9 cellular contexts compared by ENCODE assay signal in genomic region chr17:61862105-61862574, GRCh38. TPM values are rescaled to one million over a fixed set of nuclear protein-coding genes. Genes with fewer than 3 reads are reported as not detected.
A peak's percentile ranks its signal among the peaks of the same experiment; 100 is the strongest.
DNase-seq lines count a peak whose midpoint lies in the region; ATAC-seq and TF ChIP-seq lines count a peak whose summit lies in the region.
"Had no signal": no experiment of that assay in that cellular context is flagged by ENCODE, and none has a peak within 500 bp of the region (broad histone marks: within the 10 kb centered on the region; RNA-seq: fewer than 3 reads in every experiment).

No MANE protein-coding gene starts in this region.

- H3K4me1 ChIP-seq in ACC112 (ENCODE audit: control insufficient read depth, insufficient read depth, low read length, unreplicated experiment) (peaks cover 31% of the 10 kb centered on the region), psoas muscle (peaks cover 9% of the 10 kb centered on the region)

- 30 to 31% (median 30%) methylated on average over 1 of the region's 1 CpG for WGBS in psoas muscle, 3 donors

- H3K36me3 ChIP-seq in ACC112 (ENCODE audit: insufficient read depth, low read length) = no peaks in the 10 kb centered on the region
- peaks cover 0 to 11% of the 10 kb centered on the region in 2 donors for H3K36me3 ChIP-seq in psoas muscle (ENCODE audit: insufficient read depth in 1 of 2, low read depth in 1 of 2)

- ATAC-seq in SK-N-SH treated with all-trans-retinoic acid at 6 μM for 48 hours (peak; percentile 25; the same call in 2 of the 3 replicates), HG02588 (IDR thresholded peaks at IDR 0.05; ENCODE audit: unreplicated experiment) (no peak), HG02938 (IDR thresholded peaks at IDR 0.05; ENCODE audit: unreplicated experiment) (no peak), psoas muscle (no peak)

- peaks cover 28% of the 10 kb centered on the region for H3K79me2 ChIP-seq in ACC112 (ENCODE audit: control insufficient read depth, insufficient read depth, low read length, unreplicated experiment)

- H2AFZ ChIP-seq in ACC112 (ENCODE audit: low read length, unreplicated experiment) = peak overlapping the region; percentile 26

- DNase-seq in H4 (ENCODE audit: low spot score) (peak; percentile 18), foreskin fibroblast (peak in 1 of 2 donors; percentile 38), GM13976 (ENCODE audit: low spot score) (no peak), psoas muscle (no peak)
- DNase-seq: left ventricle myocardium superior had no signal

- peak overlapping the region; percentile 79 for H3K27ac ChIP-seq in ACC112 (ENCODE audit: low read depth, low read length)
- H3K27ac ChIP-seq in psoas muscle = no peak overlapping the region

- no peaks in the 10 kb centered on the region for H3K9me3 ChIP-seq in psoas muscle

- TF ChIP-seq CTCF in foreskin fibroblast (IDR thresholded peaks at IDR 0.05; ENCODE audit: low read depth, low read length) (no peak), GM13976 (IDR thresholded peaks at IDR 0.05; ENCODE audit: borderline replicate concordance, control extremely low read depth, extremely low read depth, insufficient read depth, missing control alignments) (no peak), psoas muscle (IDR thresholded peaks at IDR 0.05) (no peak)

- in situ Hi-C loops in GM13976 (cut with MboI; ENCODE audit: low sequenced_read_pairs, unreplicated experiment) = no loop called here

- H3K4me3 ChIP-seq in ACC112 (ENCODE audit: low read depth, low read length) (peak overlapping the region; percentile 84), foreskin fibroblast (ENCODE audit: low read depth in 1 of 2, low read length in 2 of 2) (peak overlapping the region; percentile 79 to 97), psoas muscle (no peak overlapping the region)

- H3K27me3 ChIP-seq in ACC112 (ENCODE audit: insufficient read depth, low read length) = no peaks in the 10 kb centered on the region
- no peaks in the 10 kb centered on the region for H3K27me3 ChIP-seq in psoas muscle (ENCODE audit: insufficient read depth in 3 of 3, low read length in 2 of 3)

- intact Hi-C loops in psoas muscle (cut with DNase I) = no loop called here

TF ChIP-seq in SK-N-SH treated with all-trans-retinoic acid at 6 μM for 48 hours, 23 proteins besides CTCF, POLR2A, EP300 and RAD21:
- TF ChIP-seq ZNF8 (CRISPR knock-in tag; IDR thresholded peaks at IDR 0.05) (no peak), RARB (CRISPR knock-in tag; IDR thresholded peaks at IDR 0.05) (no peak), ZFP30 (CRISPR knock-in tag; IDR thresholded peaks at IDR 0.05) (no peak), TSHZ2 (CRISPR knock-in tag; IDR thresholded peaks at IDR 0.05) (no peak), GLIS3 (CRISPR knock-in tag; IDR thresholded peaks at IDR 0.05) (no peak), CREB5 (CRISPR knock-in tag; IDR thresholded peaks at IDR 0.05; ENCODE audit: low read depth) (no peak), ZFP3 (CRISPR knock-in tag; IDR thresholded peaks at IDR 0.05) (no peak), PPARA (CRISPR knock-in tag; IDR thresholded peaks at IDR 0.05; ENCODE audit: borderline replicate concordance) (no peak), CSDC2 (CRISPR knock-in tag; IDR thresholded peaks at IDR 0.05) (no peak), TCF4 (CRISPR knock-in tag; IDR thresholded peaks at IDR 0.05; ENCODE audit: borderline replicate concordance) (no peak), ZNF565 (CRISPR knock-in tag; conservative IDR thresholded peaks at IDR 0.05; ENCODE audit: low read depth) (no peak), ZNF70 (CRISPR knock-in tag; IDR thresholded peaks at IDR 0.05) (no peak)

RNA-seq across cellular contexts. Expression of gene BRIP1, which starts 1.2 kb away (rescaled TPM):
- 11.3 and 14.6 TPM in 2 replicates for total RNA-seq in H4 (2014; rRNA removed; shearing (Covaris generic))
- total RNA-seq in psoas muscle = under 1 TPM; 0.06 to 0.40 (median 0.19) TPM
- under 1 TPM in 2 of 3 donors, not detected in 1; 0.03 to 0.35 TPM for polyA plus RNA-seq in psoas muscle
